9 cellular contexts compared by ENCODE assay signal in the genomic region with DNA sequence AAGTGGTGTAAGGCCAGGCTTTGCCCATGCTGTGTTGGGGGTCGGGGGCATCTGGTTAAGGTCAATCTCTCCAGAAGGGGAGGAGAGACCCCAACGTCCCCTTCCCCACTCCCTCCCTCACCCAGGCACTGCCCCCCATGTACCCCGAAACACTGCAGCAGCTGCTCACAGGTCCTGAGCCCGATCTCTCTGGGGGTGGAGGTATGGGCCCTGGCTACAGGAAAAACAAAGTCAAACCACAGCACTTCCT. TPM values are rescaled to one million over a fixed set of nuclear protein-coding genes. Genes with fewer than 3 reads are reported as not detected.
DNase-seq lines count a peak whose midpoint lies in the region; ATAC-seq and TF ChIP-seq lines count a peak whose summit lies in the region.
"Had no signal": no experiment of that assay in that cellular context is flagged by ENCODE, and none has a peak within 500 bp of the region (broad histone marks: within the 10 kb centered on the region; RNA-seq: fewer than 3 reads in every experiment).

No MANE protein-coding gene starts in this region.

- TF ChIP-seq CTCF in C4-2B (conservative IDR thresholded peaks at IDR 0.05), result no peak
- TF ChIP-seq CTCF in HEK293 (tag by site-specific recombination; IDR thresholded peaks at IDR 0.05), result no peak

- no peak overlapping the region for H4K91ac ChIP-seq in neuronal stem cell (ENCODE audit: low read depth, low read length, poor library complexity)

- no peak for ATAC-seq in GM21515 (IDR thresholded peaks at IDR 0.05; ENCODE audit: unreplicated experiment)

- POLR2A ChIA-PET in HEK293 (lab: Yijun Ruan, JAX), result interaction anchor here (1.0 to 2.1 kb wide), 6 partner anchors 8 to 115 kb away, joined by 3 to 11 read pairs (median 4); a partner anchor contains a TSS

- peaks cover 1% of the 10 kb centered on the region for H3K79me1 ChIP-seq in neuronal stem cell (ENCODE audit: low read depth, low read length)

- no peaks in the 10 kb centered on the region for H3K9me3 ChIP-seq in HEK293 (ENCODE audit: control insufficient read depth, insufficient read depth, low read depth, low read length)
- no peaks in the 10 kb centered on the region for H3K9me3 ChIP-seq in neuronal stem cell (replicated peaks in 1 of 2; ENCODE audit: control insufficient read depth in 2 of 2, insufficient read depth in 1 of 2, low read depth in 1 of 2, low read length in 2 of 2)

- no peak overlapping the region for H3K9ac ChIP-seq in neuronal stem cell (ENCODE audit: low read depth, low read length, poor library complexity)

- peaks cover 0 to 18% (median 8%) of the 10 kb centered on the region in 3 experiments for H3K27me3 ChIP-seq in neuronal stem cell (ENCODE audit: control insufficient read depth in 3 of 3, insufficient read depth in 3 of 3, low read depth in 1 of 3, low read length in 3 of 3)

- H2AK5ac ChIP-seq in neuronal stem cell (ENCODE audit: low read depth, low read length), result peak overlapping the region; percentile 59

- H3K4me1 ChIP-seq in HEK293 (ENCODE audit: control insufficient read depth, insufficient read depth, low read length), result peaks cover 5% of the 10 kb centered on the region
- peaks cover 0 to 8% of the 10 kb centered on the region in 2 donors for H3K4me1 ChIP-seq in neuronal stem cell (ENCODE audit: control insufficient read depth in 2 of 2, insufficient read depth in 1 of 2, low read depth in 1 of 2, low read length in 2 of 2)

- CTCF ChIA-PET in HEK293 (lab: Yijun Ruan, JAX), result interaction anchor here (0.5 to 2.8 kb wide), 5 partner anchors 19 to 197 kb away, joined by 3 to 13 read pairs (median 5); a partner anchor contains a TSS

- H3K23ac ChIP-seq in neuronal stem cell (ENCODE audit: low read depth, low read length, poor library complexity), result no peak overlapping the region

- no peak overlapping the region for H3K4ac ChIP-seq in neuronal stem cell (ENCODE audit: low read length)

- no peak overlapping the region for H2BK12ac ChIP-seq in neuronal stem cell (ENCODE audit: low read length)

- no peak overlapping the region for H2BK15ac ChIP-seq in neuronal stem cell (ENCODE audit: low read length)

- H2BK120ac ChIP-seq in neuronal stem cell (ENCODE audit: low read depth, low read length), result no peak overlapping the region

- no peak overlapping the region for H4K8ac ChIP-seq in neuronal stem cell (ENCODE audit: low read depth, low read length)

- peaks cover 19 to 23% of the 10 kb centered on the region in 2 experiments for H3K36me3 ChIP-seq in HEK293 (ENCODE audit: control insufficient read depth in 2 of 2, insufficient read depth in 1 of 2, low read length in 2 of 2)
- peaks cover 22 to 27% of the 10 kb centered on the region in 2 donors for H3K36me3 ChIP-seq in neuronal stem cell (replicated peaks in 1 of 2; ENCODE audit: control insufficient read depth in 2 of 2, insufficient read depth in 2 of 2, low read length in 2 of 2)

- no peak overlapping the region for H3K4me2 ChIP-seq in neuronal stem cell (ENCODE audit: insufficient read depth, low read length, poor library complexity, severe bottlenecking)

- H3K14ac ChIP-seq in neuronal stem cell (ENCODE audit: low read length), result no peak overlapping the region

- no peak overlapping the region for H3K18ac ChIP-seq in neuronal stem cell (ENCODE audit: low read length)

- no peak overlapping the region for H3K4me3 ChIP-seq in HEK293 (ENCODE audit: low read depth, low read length)
- H3K4me3 ChIP-seq in neuronal stem cell (ENCODE audit: low read length in 2 of 2), result no peak overlapping the region

- WGBS in neuronal stem cell (ENCODE audit: extremely low coverage in 2 of 2, insufficient read length in 2 of 2, insufficient replicate concordance in 1 of 2), 2 donors, result no CpG with 5 or more reads among the region's 4 CpGs

- no peak overlapping the region for H2AFZ ChIP-seq in neuronal stem cell (ENCODE audit: low read length)

- DNase-seq in caudate nucleus (lab: John Stamatoyannopoulos, UW), result no peak
- no peak for DNase-seq in neuronal stem cell (ENCODE audit: low spot score)
- DNase-seq in putamen (ENCODE audit: low spot score), result no peak
- no peak for DNase-seq in NCI-H2171 treated with DMSO at 0.1 percent for 48 hours (lab: John Stamatoyannopoulos, UW)
- DNase-seq in COLO668 (lab: John Stamatoyannopoulos, UW; ENCODE audit: unreplicated experiment), result no peak
- DNase-seq: nucleus accumbens had no signal

- H2BK5ac ChIP-seq in neuronal stem cell (ENCODE audit: low read length), result no peak overlapping the region

- H3K27ac ChIP-seq in C4-2B (peak overlapping the region; percentile 26), HEK293 (ENCODE audit: extremely low read depth, low read depth, low read length) (0 out of 2 replicates have a peak overlapping the region, but pooled peaks have one; percentile 55), caudate nucleus (ENCODE audit: low read depth, low read length) (peak overlapping the region; percentile 8), neuronal stem cell (replicated peaks; ENCODE audit: low read length) (no peak overlapping the region)

TF ChIP-seq in HEK293, 187 proteins besides CTCF, POLR2A, EP300 and RAD21:
- TF ChIP-seq ZNF416 (tag by site-specific recombination; IDR thresholded peaks at IDR 0.05) (no peak), ZNF747 (tag by site-specific recombination; IDR thresholded peaks at IDR 0.05) (no peak), ZNF596 (tag by site-specific recombination; IDR thresholded peaks at IDR 0.05) (no peak), KLF10 (tag by site-specific recombination; IDR thresholded peaks at IDR 0.05) (no peak), ZNF138 (tag by site-specific recombination; IDR thresholded peaks at IDR 0.05; ENCODE audit: borderline replicate concordance) (no peak), PRDM1 (tag by site-specific recombination; IDR thresholded peaks at IDR 0.05) (no peak), ZNF37A (tag by site-specific recombination; IDR thresholded peaks at IDR 0.05) (no peak), SP3 (tag by site-specific recombination; IDR thresholded peaks at IDR 0.05) (no peak), ZNF830 (tag by site-specific recombination; IDR thresholded peaks at IDR 0.05; ENCODE audit: low read depth) (no peak)
- TF ChIP-seq, protein P1, sequence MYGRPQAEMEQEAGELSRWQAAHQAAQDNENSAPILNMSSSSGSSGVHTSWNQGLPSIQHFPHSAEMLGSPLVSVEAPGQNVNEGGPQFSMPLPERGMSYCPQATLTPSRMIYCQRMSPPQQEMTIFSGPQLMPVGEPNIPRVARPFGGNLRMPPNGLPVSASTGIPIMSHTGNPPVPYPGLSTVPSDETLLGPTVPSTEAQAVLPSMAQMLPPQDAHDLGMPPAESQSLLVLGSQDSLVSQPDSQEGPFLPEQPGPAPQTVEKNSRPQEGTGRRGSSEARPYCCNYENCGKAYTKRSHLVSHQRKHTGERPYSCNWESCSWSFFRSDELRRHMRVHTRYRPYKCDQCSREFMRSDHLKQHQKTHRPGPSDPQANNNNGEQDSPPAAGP (tag by site-specific recombination; IDR thresholded peaks at IDR 0.05), result no peak
- TF ChIP-seq, protein P2, sequence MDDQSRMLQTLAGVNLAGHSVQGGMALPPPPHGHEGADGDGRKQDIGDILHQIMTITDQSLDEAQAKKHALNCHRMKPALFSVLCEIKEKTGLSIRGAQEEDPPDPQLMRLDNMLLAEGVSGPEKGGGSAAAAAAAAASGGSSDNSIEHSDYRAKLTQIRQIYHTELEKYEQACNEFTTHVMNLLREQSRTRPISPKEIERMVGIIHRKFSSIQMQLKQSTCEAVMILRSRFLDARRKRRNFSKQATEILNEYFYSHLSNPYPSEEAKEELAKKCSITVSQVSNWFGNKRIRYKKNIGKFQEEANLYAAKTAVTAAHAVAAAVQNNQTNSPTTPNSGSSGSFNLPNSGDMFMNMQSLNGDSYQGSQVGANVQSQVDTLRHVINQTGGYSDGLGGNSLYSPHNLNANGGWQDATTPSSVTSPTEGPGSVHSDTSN (CRISPR knock-in tag; IDR thresholded peaks at IDR 0.05), result no peak
- TF ChIP-seq, protein P3, sequence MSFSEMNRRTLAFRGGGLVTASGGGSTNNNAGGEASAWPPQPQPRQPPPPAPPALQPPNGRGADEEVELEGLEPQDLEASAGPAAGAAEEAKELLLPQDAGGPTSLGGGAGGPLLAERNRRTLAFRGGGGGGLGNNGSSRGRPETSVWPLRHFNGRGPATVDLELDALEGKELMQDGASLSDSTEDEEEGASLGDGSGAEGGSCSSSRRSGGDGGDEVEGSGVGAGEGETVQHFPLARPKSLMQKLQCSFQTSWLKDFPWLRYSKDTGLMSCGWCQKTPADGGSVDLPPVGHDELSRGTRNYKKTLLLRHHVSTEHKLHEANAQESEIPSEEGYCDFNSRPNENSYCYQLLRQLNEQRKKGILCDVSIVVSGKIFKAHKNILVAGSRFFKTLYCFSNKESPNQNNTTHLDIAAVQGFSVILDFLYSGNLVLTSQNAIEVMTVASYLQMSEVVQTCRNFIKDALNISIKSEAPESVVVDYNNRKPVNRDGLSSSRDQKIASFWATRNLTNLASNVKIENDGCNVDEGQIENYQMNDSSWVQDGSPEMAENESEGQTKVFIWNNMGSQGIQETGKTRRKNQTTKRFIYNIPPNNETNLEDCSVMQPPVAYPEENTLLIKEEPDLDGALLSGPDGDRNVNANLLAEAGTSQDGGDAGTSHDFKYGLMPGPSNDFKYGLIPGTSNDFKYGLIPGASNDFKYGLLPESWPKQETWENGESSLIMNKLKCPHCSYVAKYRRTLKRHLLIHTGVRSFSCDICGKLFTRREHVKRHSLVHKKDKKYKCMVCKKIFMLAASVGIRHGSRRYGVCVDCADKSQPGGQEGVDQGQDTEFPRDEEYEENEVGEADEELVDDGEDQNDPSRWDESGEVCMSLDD (tag by site-specific recombination; IDR thresholded peaks at IDR 0.05), result no peak
- TF ChIP-seq, protein P4, sequence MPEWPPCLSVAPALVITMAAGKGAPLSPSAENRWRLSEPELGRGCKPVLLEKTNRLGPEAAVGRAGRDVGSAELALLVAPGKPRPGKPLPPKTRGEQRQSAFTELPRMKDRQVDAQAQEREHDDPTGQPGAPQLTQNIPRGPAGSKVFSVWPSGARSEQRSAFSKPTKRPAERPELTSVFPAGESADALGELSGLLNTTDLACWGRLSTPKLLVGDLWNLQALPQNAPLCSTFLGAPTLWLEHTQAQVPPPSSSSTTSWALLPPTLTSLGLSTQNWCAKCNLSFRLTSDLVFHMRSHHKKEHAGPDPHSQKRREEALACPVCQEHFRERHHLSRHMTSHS (tag by site-specific recombination; IDR thresholded peaks at IDR 0.05), result no peak
TF ChIP-seq in HEK293: peak in this region for 0.

RNA-seq across cellular contexts. Expression of a gene that starts 10.2 kb away (rescaled TPM):
- polyA plus RNA-seq in neuronal stem cell (2013, experiment 1 of 2), result 5.6 TPM
- polyA plus RNA-seq in neuronal stem cell (2013, experiment 2 of 2), result 5.2 TPM

RNA-seq across cellular contexts. Expression of a gene that starts 39.2 kb away (rescaled TPM):
- 0.18 TPM for polyA plus RNA-seq in neuronal stem cell (2013, experiment 1 of 2)
- polyA plus RNA-seq in neuronal stem cell (2013, experiment 2 of 2), result not detected

RNA-seq across cellular contexts. Expression of a gene that starts 54.9 kb away (rescaled TPM):
- not detected for polyA plus RNA-seq in neuronal stem cell (2013, experiment 1 of 2)
- not detected for polyA plus RNA-seq in neuronal stem cell (2013, experiment 2 of 2)
